In the genomic region with DNA sequence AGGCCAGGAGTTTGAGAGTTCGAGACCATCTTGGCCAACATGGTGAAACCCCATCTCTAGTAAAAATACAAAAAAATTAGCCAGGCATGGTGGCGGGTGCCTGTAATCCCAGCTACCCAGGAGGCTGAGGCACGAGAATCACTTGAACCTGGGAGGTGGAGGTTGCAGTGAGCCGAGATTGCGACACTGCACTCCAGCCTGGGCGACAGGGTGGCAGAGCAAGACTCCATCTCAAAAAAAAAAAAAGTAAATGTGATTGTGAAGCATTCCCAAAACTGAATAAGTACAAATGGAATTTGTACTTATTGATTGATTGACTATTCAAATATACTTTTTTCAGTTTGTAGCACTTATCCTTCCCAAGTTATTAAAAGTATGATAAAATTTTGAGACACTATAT, we compare ENCODE assay signal across 5 cellular contexts. TPM values are rescaled to one million over a fixed set of nuclear protein-coding genes. Genes with fewer than 3 reads are reported as not detected.
A peak's percentile ranks its signal among the peaks of the same experiment; 100 is the strongest.
DNase-seq lines count a peak whose midpoint lies in the region; ATAC-seq, FAIRE-seq and TF ChIP-seq lines count a peak whose summit lies in the region.
"Not testable (repeated sequence)": the region's sequence is repeated elsewhere in the genome, so short reads cannot be mapped to it uniquely, and the experiment has no call there.

No MANE protein-coding gene starts in this region.

- 93% methylated on average over 6 of the region's 6 CpGs for WGBS in K562 (ENCODE audit: insufficient coverage, low coverage, missing lambda C conversion rate)
- 97% methylated on average over 6 of the region's 6 CpGs for WGBS in HepG2 (ENCODE audit: low lambda C conversion rate)
- 54% methylated on average over 6 of the region's 6 CpGs for WGBS in right lobe of liver (ENCODE audit: insufficient coverage, low coverage, low lambda C conversion rate, missing lambda C conversion rate)

- peaks cover 18% of the 10 kb centered on the region for H3K4me1 Mint-ChIP-seq in HFFc6 (ENCODE audit: low read depth)
- not testable (repeated sequence) for H3K4me1 Mint-ChIP-seq in activated T-cell treated with anti-CD3 and anti-CD28 coated beads, Interleukin-2, amount 50 U/mL, for 72 hours (ENCODE audit: low read depth)

- DNase-seq in HFFc6; activated T-cell treated with anti-CD3 and anti-CD28 coated beads, Interleukin-2, amount 50 U/mL, for 72 hours; K562 (ENCODE audit: extremely low read depth in 1 of 4, low spot score in 3 of 4); HepG2 (ENCODE audit: low spot score): not testable (repeated sequence)
- DNase-seq in right lobe of liver = peak in 2 of 3 donors; percentile 46 to 63

- not testable (repeated sequence) for H3K27ac ChIP-seq in K562 (ENCODE audit: extremely low read depth, low read depth, low read length); HepG2 (ENCODE audit: extremely low read length, insufficient read depth, low read length)
- H3K27ac ChIP-seq in right lobe of liver = peak overlapping the region in 1 of 3 donors; percentile 7

- ATAC-seq in activated T-cell treated with anti-CD3 and anti-CD28 coated beads, Interleukin-2, amount 50 U/mL, for 72 hours (replicated peaks in 1 of 2); K562; HepG2: not testable (repeated sequence)
- ATAC-seq in right lobe of liver = peak; percentile 53 to 69 (median 66)

- H3K36me3 Mint-ChIP-seq in HFFc6 (ENCODE audit: low read depth) = peaks cover 30% of the 10 kb centered on the region
- H3K36me3 Mint-ChIP-seq in activated T-cell treated with anti-CD3 and anti-CD28 coated beads, Interleukin-2, amount 50 U/mL, for 72 hours (ENCODE audit: insufficient read depth in 2 of 2) = not testable (repeated sequence)

- FAIRE-seq in K562 (lab: Jason Lieb, UNC); HepG2 (lab: Jason Lieb, UNC): not testable (repeated sequence)

- not testable (repeated sequence) for TF ChIP-seq RAD21 in K562 (CRISPR knock-in tag; conservative IDR thresholded peaks at IDR 0.05 in 1 of 2, IDR thresholded peaks at IDR 0.05 in 1 of 2); HepG2 (CRISPR knock-in tag; IDR thresholded peaks at IDR 0.05)

- not testable (repeated sequence) for H2AFZ ChIP-seq in K562 (ENCODE audit: low read depth, low read length); HepG2 (ENCODE audit: low read length)

- not testable (repeated sequence) for H3K4me2 ChIP-seq in K562 (ENCODE audit: insufficient read depth, low read length); HepG2 (ENCODE audit: low read depth, low read length)

- not testable (repeated sequence) for H3K9me3 ChIP-seq in K562 (replicated peaks; ENCODE audit: control insufficient read depth, insufficient read depth, low read depth, low read length); HepG2 (ENCODE audit: low read length); right lobe of liver

- POLR2A ChIA-PET in K562 (lab: Yijun Ruan, JAX); HepG2 (lab: Yijun Ruan, JAX): not testable (repeated sequence)

- intact Hi-C loops in K562 (cut with micrococcal nuclease); HepG2 (cut with micrococcal nuclease; ENCODE audit: unreplicated experiment); right lobe of liver (cut with DNase I): not testable (repeated sequence)

- peaks cover 83% of the 10 kb centered on the region for H3K36me3 ChIP-seq in K562 (ENCODE audit: control insufficient read depth, insufficient read depth, low read length)
- peaks cover 8 to 71% of the 10 kb centered on the region in 2 experiments; a peak in 4 of 5 replicates for H3K36me3 ChIP-seq in HepG2 (replicated peaks in 1 of 2; ENCODE audit: control insufficient read depth in 1 of 2, insufficient read depth in 2 of 2, low read length in 2 of 2)
- peaks cover 4 to 51% (median 11%) of the 10 kb centered on the region in 4 donors for H3K36me3 ChIP-seq in right lobe of liver

- peak overlapping the region; percentile 56; the same call in 1 of the 2 replicates for H3K27ac Mint-ChIP-seq in HFFc6
- H3K27ac Mint-ChIP-seq in activated T-cell treated with anti-CD3 and anti-CD28 coated beads, Interleukin-2, amount 50 U/mL, for 72 hours = peak overlapping the region; percentile 25

- H3K9me3 Mint-ChIP-seq in HFFc6; activated T-cell treated with anti-CD3 and anti-CD28 coated beads, Interleukin-2, amount 50 U/mL, for 72 hours: not testable (repeated sequence)

- H3K4me3 Mint-ChIP-seq in HFFc6; activated T-cell treated with anti-CD3 and anti-CD28 coated beads, Interleukin-2, amount 50 U/mL, for 72 hours: not testable (repeated sequence)

- H3K79me2 ChIP-seq in K562 (ENCODE audit: control insufficient read depth, insufficient read depth, low read length); HepG2 (ENCODE audit: insufficient read depth, low read length): not testable (repeated sequence)

- not testable (repeated sequence) for H3K9ac ChIP-seq in K562 (ENCODE audit: insufficient read depth in 1 of 2, low read depth in 2 of 2, low read length in 2 of 2); HepG2 (ENCODE audit: insufficient read depth, low read depth, low read length)

- H3K27me3 ChIP-seq in K562 (ENCODE audit: control insufficient read depth in 2 of 2, insufficient read depth in 2 of 2, low read length in 2 of 2); HepG2 (ENCODE audit: control insufficient read depth in 1 of 2, insufficient read depth in 2 of 2, low read length in 2 of 2); right lobe of liver: not testable (repeated sequence)

- not testable (repeated sequence) for TF ChIP-seq CTCF in HFFc6 (IDR thresholded peaks at IDR 0.05); K562 (IDR thresholded peaks at IDR 0.05 in 2 of 3, conservative IDR thresholded peaks at IDR 0.05 in 1 of 3; ENCODE audit: insufficient read depth in 2 of 3, low read depth in 1 of 3, low read length in 3 of 3); HepG2 (CRISPR knock-in tag; IDR thresholded peaks at IDR 0.05); right lobe of liver (IDR thresholded peaks at IDR 0.05)

- not testable (repeated sequence) for H3K27me3 Mint-ChIP-seq in HFFc6 (ENCODE audit: insufficient read depth); activated T-cell treated with anti-CD3 and anti-CD28 coated beads, Interleukin-2, amount 50 U/mL, for 72 hours (ENCODE audit: low read depth)

- H3K4me1 ChIP-seq in K562 (replicated peaks in 1 of 2; ENCODE audit: control insufficient read depth in 2 of 2, insufficient read depth in 2 of 2, low read length in 2 of 2); HepG2 (ENCODE audit: insufficient read depth, low read length); right lobe of liver: not testable (repeated sequence)

- BruUV-seq in K562 (replicated peaks; lab: Mats Ljungman, UMichigan); HepG2 (replicated peaks; lab: Mats Ljungman, UMichigan): not testable (repeated sequence)

- in situ Hi-C loops in K562 (cut with MboI); HepG2 (cut with HindIII; ENCODE audit: extremely low pct_ligation_motif_present, low pct_unique_long_range_greater_than_20kb): not testable (repeated sequence)

- H3K4me3 ChIP-seq in K562; HepG2 (replicated peaks in 1 of 3; ENCODE audit: insufficient read depth in 1 of 3, low read depth in 2 of 3, low read length in 3 of 3); right lobe of liver: not testable (repeated sequence)

- CTCF ChIA-PET in K562 (lab: Yijun Ruan, JAX; ENCODE audit: low intra/inter-chr PET ratio) = interaction anchor here (0.7 kb wide), 1 partner anchor 1047 kb away, joined by 3 read pairs; no protein-coding TSS in a partner anchor
- CTCF ChIA-PET in HepG2 (lab: Yijun Ruan, JAX; ENCODE audit: low intra/inter-chr PET ratio, low total read pairs) = not testable (repeated sequence)

- TF ChIP-seq POLR2A in K562 (conservative IDR thresholded peaks at IDR 0.05); HepG2 (IDR thresholded peaks at IDR 0.05; ENCODE audit: insufficient read depth in 1 of 2, low read depth in 2 of 2, low read length in 2 of 2); right lobe of liver (IDR thresholded peaks at IDR 0.05): not testable (repeated sequence)

- H4K20me1 ChIP-seq in K562 (replicated peaks; ENCODE audit: control insufficient read depth, insufficient read depth, low read length); HepG2 (ENCODE audit: insufficient read depth, low read length): not testable (repeated sequence)

- TF ChIP-seq EP300 in K562 (IDR thresholded peaks at IDR 0.05; ENCODE audit: low read length); HepG2 (IDR thresholded peaks at IDR 0.05; ENCODE audit: low read depth in 2 of 2, low read length in 2 of 2); HepG2 (CRISPR knock-in tag; IDR thresholded peaks at IDR 0.05; ENCODE audit: borderline replicate concordance): not testable (repeated sequence)

- not testable (repeated sequence) for H3K9me1 ChIP-seq in K562 (ENCODE audit: control insufficient read depth, insufficient read depth, low read length)

RNA-seq across cellular contexts. Expression of a gene that starts 7.2 kb away (rescaled TPM):
- total RNA-seq in HFFc6 (2021; fragmentation: NEBNext Ultra II Directional; extraction: Animal tissue kit (Norgen Biotek cat#: 25700)) = 10 to 100 TPM; 30.8 to 39.5 (median 36.1) TPM
- 10 to 100 TPM; 63.2 to 69.5 TPM for total RNA-seq in activated T-cell treated with anti-CD3 and anti-CD28 coated beads, Interleukin-2, amount 50 U/mL, for 72 hours
- total RNA-seq in K562 (2011; cell fraction: chromatin; rRNA removed; ENCODE audit: low replicate concordance) = 55.6 and 121 TPM in 2 replicates
- total RNA-seq in K562 (2011; cell fraction: nucleolus; rRNA removed) = 27.5 and 28.2 TPM in 2 replicates
- total RNA-seq in K562 (2011; cell fraction: nucleoplasm; rRNA removed) = 53.9 and 82.8 TPM in 2 replicates
- total RNA-seq in K562 (2014; rRNA removed) (10.6 and 13.8 TPM in 2 replicates), K562 (2014; rRNA removed; fragmentation: Illumina TruSeq; extraction: Trizol) (15.1 and 16.9 TPM in 2 replicates), K562 (2015; rRNA removed; fragmentation: Illumina TruSeq; extraction: Trizol) (17.6 and 19.7 TPM in 2 replicates), K562 (2021) (27.8 and 28.2 TPM in 2 replicates), HepG2 (2016; rRNA removed; fragmentation: Illumina TruSeq; extraction: Trizol) (8.7 and 15.4 TPM in 2 replicates), right lobe of liver (10 to 100 TPM in 5 of 6 experiments, 1 to 10 TPM in 1; 9.0 to 16.2 (median 15.0) TPM)
- polyA plus RNA-seq in K562 (2011; rRNA removed) (11.7 and 18.4 TPM in 2 replicates), K562 (2014; fragmentation: Illumina TruSeq; extraction: Trizol) (21.8 and 23.4 TPM in 2 replicates), K562 (2014; fragmentation: Nextera tagmentation; extraction: Ambion mirVana) (1 to 10 TPM; 2.9 to 4.9 TPM), K562 (2014; rRNA removed) (13.4 and 13.6 TPM in 2 replicates), HepG2 (2011; rRNA removed) (7.3 and 9.3 TPM in 2 replicates)
- 9.0 and 10.7 TPM in 2 replicates for polyA plus RNA-seq in K562 (2011; cell fraction: cytosol; rRNA removed)
- 17.1 and 23.3 TPM in 2 replicates for polyA plus RNA-seq in K562 (2011; cell fraction: nucleus; rRNA removed)
- polyA plus RNA-seq in K562 (2012) = 15.0 and 16.0 TPM in 2 replicates
- 25.8 and 38.7 TPM in 2 replicates for polyA minus RNA-seq in K562 (2011; rRNA and poly(A)+ RNA removed)
- polyA minus RNA-seq in K562 (2011; cell fraction: cytosol; rRNA and poly(A)+ RNA removed) = 13.6 and 29.6 TPM in 2 replicates
- polyA minus RNA-seq in K562 (2011; cell fraction: nucleus; rRNA and poly(A)+ RNA removed) = 19.2 and 20.6 TPM in 2 replicates
- 5.2 and 5.9 TPM in 2 replicates for total RNA-seq in HepG2 (2016; cell fraction: cytosol; rRNA removed; fragmentation: Illumina TruSeq; extraction: Trizol; ENCODE audit: low read depth)
- 7.4 and 13.5 TPM in 2 replicates for total RNA-seq in HepG2 (2016; cell fraction: insoluble cytoplasmic fraction; rRNA removed; fragmentation: Illumina TruSeq; extraction: Trizol)
- total RNA-seq in HepG2 (2016; cell fraction: membrane; rRNA removed; fragmentation: Illumina TruSeq; extraction: Trizol) = 5.7 and 6.1 TPM in 2 replicates
- total RNA-seq in HepG2 (2016; cell fraction: nucleus; rRNA removed; fragmentation: Illumina TruSeq; extraction: Trizol) = 13.0 and 13.2 TPM in 2 replicates
- 4.3 and 6.2 TPM in 2 replicates for polyA plus RNA-seq in HepG2 (2011; cell fraction: cytosol; rRNA removed)
- polyA plus RNA-seq in HepG2 (2011; cell fraction: nucleus; rRNA removed) = 10.9 and 12.4 TPM in 2 replicates
- polyA plus RNA-seq in HepG2 (2012) = 8.9 and 10.7 TPM in 2 replicates
- polyA plus RNA-seq in HepG2 (2016; cell fraction: cytosol; fragmentation: Illumina TruSeq; extraction: Trizol; ENCODE audit: low read depth) = 0.62 and 0.75 TPM in 2 replicates
- 10.1 and 12.7 TPM in 2 replicates for polyA plus RNA-seq in HepG2 (2016; cell fraction: insoluble cytoplasmic fraction; fragmentation: Illumina TruSeq; extraction: Trizol; ENCODE audit: low read depth)
- 1.2 and 1.5 TPM in 2 replicates for polyA plus RNA-seq in HepG2 (2016; cell fraction: membrane; fragmentation: Illumina TruSeq; extraction: Trizol; ENCODE audit: low read depth)
- 17.1 TPM in 2 replicates for polyA plus RNA-seq in HepG2 (2016; cell fraction: nucleus; fragmentation: Illumina TruSeq; extraction: Trizol; ENCODE audit: insufficient read depth, low read depth)
- 32.6 and 35.9 TPM in 2 replicates for polyA minus RNA-seq in HepG2 (2011; rRNA and poly(A)+ RNA removed; ENCODE audit: low replicate concordance)
- polyA minus RNA-seq in HepG2 (2011; cell fraction: cytosol; rRNA and poly(A)+ RNA removed) = 12.0 and 15.9 TPM in 2 replicates
- polyA minus RNA-seq in HepG2 (2011; cell fraction: nucleus; rRNA and poly(A)+ RNA removed) = 30.4 and 35.7 TPM in 2 replicates

RNA-seq across cellular contexts. Expression of a gene that starts 26.8 kb away (rescaled TPM):
- 10 to 100 TPM; 22.4 to 29.8 (median 26.8) TPM for total RNA-seq in HFFc6 (2021; fragmentation: NEBNext Ultra II Directional; extraction: Animal tissue kit (Norgen Biotek cat#: 25700))
- 10 to 100 TPM; 29.1 to 33.5 TPM for total RNA-seq in activated T-cell treated with anti-CD3 and anti-CD28 coated beads, Interleukin-2, amount 50 U/mL, for 72 hours
- total RNA-seq in K562 (2011; cell fraction: chromatin; rRNA removed; ENCODE audit: low replicate concordance) = 43.4 and 169 TPM in 2 replicates
- total RNA-seq in K562 (2011; cell fraction: nucleolus; rRNA removed) = 26.5 and 30.1 TPM in 2 replicates
- total RNA-seq in K562 (2011; cell fraction: nucleoplasm; rRNA removed) = 63.9 and 100 TPM in 2 replicates
- total RNA-seq in K562 (2014; rRNA removed) (19.1 and 22.1 TPM in 2 replicates), K562 (2014; rRNA removed; fragmentation: Illumina TruSeq; extraction: Trizol) (50.5 and 59.2 TPM in 2 replicates), K562 (2015; rRNA removed; fragmentation: Illumina TruSeq; extraction: Trizol) (33.3 and 39.5 TPM in 2 replicates), K562 (2021) (37.0 and 37.6 TPM in 2 replicates), HepG2 (2016; rRNA removed; fragmentation: Illumina TruSeq; extraction: Trizol) (36.1 and 41.4 TPM in 2 replicates), right lobe of liver (10 to 100 TPM; 11.8 to 14.4 (median 13.1) TPM)
- polyA plus RNA-seq in K562 (2011; rRNA removed) (11.6 and 22.0 TPM in 2 replicates), K562 (2014; fragmentation: Illumina TruSeq; extraction: Trizol) (38.3 and 50.1 TPM in 2 replicates), K562 (2014; fragmentation: Nextera tagmentation; extraction: Ambion mirVana) (10 to 100 TPM; 30.2 to 34.8 TPM), K562 (2014; rRNA removed) (20.8 and 24.2 TPM in 2 replicates), HepG2 (2011; rRNA removed) (6.8 and 8.9 TPM in 2 replicates)
- polyA plus RNA-seq in K562 (2011; cell fraction: cytosol; rRNA removed) = 7.6 and 13.0 TPM in 2 replicates
- polyA plus RNA-seq in K562 (2011; cell fraction: nucleus; rRNA removed) = 17.6 and 28.7 TPM in 2 replicates
- 20.0 and 20.6 TPM in 2 replicates for polyA plus RNA-seq in K562 (2012)
- polyA minus RNA-seq in K562 (2011; rRNA and poly(A)+ RNA removed) = 25.0 and 39.3 TPM in 2 replicates
- 5.3 and 19.6 TPM in 2 replicates for polyA minus RNA-seq in K562 (2011; cell fraction: cytosol; rRNA and poly(A)+ RNA removed)
- 18.3 and 19.4 TPM in 2 replicates for polyA minus RNA-seq in K562 (2011; cell fraction: nucleus; rRNA and poly(A)+ RNA removed)
- 3.2 and 3.8 TPM in 2 replicates for total RNA-seq in HepG2 (2016; cell fraction: cytosol; rRNA removed; fragmentation: Illumina TruSeq; extraction: Trizol; ENCODE audit: low read depth)
- 32.4 and 35.5 TPM in 2 replicates for total RNA-seq in HepG2 (2016; cell fraction: insoluble cytoplasmic fraction; rRNA removed; fragmentation: Illumina TruSeq; extraction: Trizol)
- total RNA-seq in HepG2 (2016; cell fraction: membrane; rRNA removed; fragmentation: Illumina TruSeq; extraction: Trizol) = 7.0 and 8.2 TPM in 2 replicates
- 28.1 and 32.8 TPM in 2 replicates for total RNA-seq in HepG2 (2016; cell fraction: nucleus; rRNA removed; fragmentation: Illumina TruSeq; extraction: Trizol)
- polyA plus RNA-seq in HepG2 (2011; cell fraction: cytosol; rRNA removed) = 3.8 and 4.9 TPM in 2 replicates
- polyA plus RNA-seq in HepG2 (2011; cell fraction: nucleus; rRNA removed) = 10.2 and 15.6 TPM in 2 replicates
- polyA plus RNA-seq in HepG2 (2012) = 9.8 and 12.1 TPM in 2 replicates
- 1.5 TPM in 2 replicates for polyA plus RNA-seq in HepG2 (2016; cell fraction: cytosol; fragmentation: Illumina TruSeq; extraction: Trizol; ENCODE audit: low read depth)
- 26.1 and 28.9 TPM in 2 replicates for polyA plus RNA-seq in HepG2 (2016; cell fraction: insoluble cytoplasmic fraction; fragmentation: Illumina TruSeq; extraction: Trizol; ENCODE audit: low read depth)
- 3.2 and 3.6 TPM in 2 replicates for polyA plus RNA-seq in HepG2 (2016; cell fraction: membrane; fragmentation: Illumina TruSeq; extraction: Trizol; ENCODE audit: low read depth)
- polyA plus RNA-seq in HepG2 (2016; cell fraction: nucleus; fragmentation: Illumina TruSeq; extraction: Trizol; ENCODE audit: insufficient read depth, low read depth) = 32.6 and 38.8 TPM in 2 replicates
- 11.5 and 16.2 TPM in 2 replicates for polyA minus RNA-seq in HepG2 (2011; rRNA and poly(A)+ RNA removed; ENCODE audit: low replicate concordance)
- polyA minus RNA-seq in HepG2 (2011; cell fraction: cytosol; rRNA and poly(A)+ RNA removed) = 6.5 and 8.3 TPM in 2 replicates
- polyA minus RNA-seq in HepG2 (2011; cell fraction: nucleus; rRNA and poly(A)+ RNA removed) = 35.7 and 37.2 TPM in 2 replicates
